ENCODE assay signal across 11 cellular contexts in the genomic region with DNA sequence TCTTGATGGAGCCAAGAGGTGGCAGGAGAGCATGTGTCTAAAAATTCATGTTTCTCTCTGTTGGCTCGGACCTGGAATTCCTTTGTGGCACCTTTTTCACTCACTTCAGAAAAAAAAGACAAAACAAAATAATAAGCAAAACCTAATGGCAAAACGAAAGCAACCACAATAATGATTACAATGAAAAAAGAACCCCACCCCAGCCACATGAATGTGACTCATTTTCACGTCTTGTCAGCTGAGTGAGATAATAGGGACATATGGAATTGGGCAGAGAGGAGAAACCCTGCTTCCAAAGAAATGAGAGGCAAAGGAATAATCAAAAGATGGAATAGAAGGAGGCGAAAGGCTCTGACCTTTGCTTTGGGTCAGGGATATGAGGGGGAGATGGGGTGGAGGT.
DNase-seq lines count a peak whose midpoint lies in the region; ATAC-seq, FAIRE-seq and TF ChIP-seq lines count a peak whose summit lies in the region.
"Had no signal": no experiment of that assay in that cellular context is flagged by ENCODE, and none has a peak within 500 bp of the region (broad histone marks: within the 10 kb centered on the region; RNA-seq: fewer than 3 reads in every experiment).

No MANE protein-coding gene starts in this region.

- H3K4me1 ChIP-seq in mammary epithelial cell (ENCODE audit: insufficient read depth, low read length) (peaks cover 12% of the 10 kb centered on the region), breast epithelium (no peaks in the 10 kb centered on the region), H1 (replicated peaks in 1 of 4; ENCODE audit: control insufficient read depth in 3 of 4, insufficient read depth in 4 of 4, low read length in 3 of 4) (no peaks in the 10 kb centered on the region; a peak in 2 of 7 replicates), osteoblast (ENCODE audit: insufficient read depth, low read length) (no peaks in the 10 kb centered on the region)
- H3K4me1 ChIP-seq in CD8-positive, alpha-beta T cell (ENCODE audit: insufficient read depth, low read length) = no peaks in the 10 kb centered on the region

- TF ChIP-seq RAD21 in H1 (IDR thresholded peaks at IDR 0.05 in 1 of 2, conservative IDR thresholded peaks at IDR 0.05 in 1 of 2; ENCODE audit: low read depth in 2 of 2, low read length in 2 of 2) = no peak

- no peak overlapping the region for H2BK15ac ChIP-seq in H1 (ENCODE audit: low read length)

- DNase-seq in mammary epithelial cell (peak; percentile 41), breast epithelium (ENCODE audit: low spot score in 2 of 2) (no peak), LHCN-M2 (ENCODE audit: low read depth) (peak; percentile 32), H1 (ENCODE audit: low read depth in 1 of 2, low spot score in 2 of 2) (no peak), osteoblast (ENCODE audit: insufficient read length, low spot score, missing footprints) (no peak), HK-2 (ENCODE audit: unreplicated experiment) (no peak)
- no peak for DNase-seq in CD8-positive, alpha-beta T cell
- DNase-seq: T-helper 17 cell had no signal

- no peaks in the 10 kb centered on the region for H3K9me3 Mint-ChIP-seq in CD8-positive, alpha-beta T cell
- H3K9me3 Mint-ChIP-seq: CD14-positive monocyte had no signal

- TF ChIP-seq CTCF in mammary epithelial cell (conservative IDR thresholded peaks at IDR 0.05 in 1 of 2, IDR thresholded peaks at IDR 0.05 in 1 of 2; ENCODE audit: extremely low read depth in 1 of 2, insufficient read depth in 1 of 2, low read depth in 1 of 2, low read length in 2 of 2) = no peak
- TF ChIP-seq CTCF in breast epithelium (IDR thresholded peaks at IDR 0.05) = no peak
- TF ChIP-seq CTCF in H1 (IDR thresholded peaks at IDR 0.05; ENCODE audit: control extremely low read depth in 1 of 3, insufficient read depth in 1 of 3, low read depth in 1 of 3, low read length in 3 of 3) = no peak
- TF ChIP-seq CTCF in osteoblast (IDR thresholded peaks at IDR 0.05; ENCODE audit: extremely low read depth, low read depth, low read length) = no peak
- no peak for TF ChIP-seq CTCF in CD8-positive, alpha-beta T cell (IDR thresholded peaks at IDR 0.05)

- POLR2A ChIA-PET in H1 (lab: Charles Lee; ENCODE audit: partially characterized antibody) = no interaction called here
- POLR2A ChIA-PET in CD8-positive, alpha-beta T cell (lab: Charles Lee) = no interaction called here

- no peak overlapping the region for H3K18ac ChIP-seq in H1 (ENCODE audit: extremely low read depth, low read length)

- H3K23me2 ChIP-seq in H1 (ENCODE audit: low read depth, low read length) = no peaks in the 10 kb centered on the region

- H2AFZ ChIP-seq in mammary epithelial cell (ENCODE audit: low read depth, low read length) (peak overlapping the region; percentile 78), H1 (ENCODE audit: low read length) (0 out of 2 replicates have a peak overlapping the region, but pooled peaks have one; percentile 93), osteoblast (ENCODE audit: low read length) (no peak overlapping the region)

- no peak overlapping the region for H3K14ac ChIP-seq in H1 (ENCODE audit: insufficient read length)

- no peak for ATAC-seq in CD8-positive, alpha-beta T cell
- no peak for ATAC-seq in HG03442 (IDR thresholded peaks at IDR 0.05; ENCODE audit: unreplicated experiment)
- ATAC-seq: T-helper 17 cell had no signal

- no peak overlapping the region for H4K5ac ChIP-seq in H1 (ENCODE audit: insufficient read length, low read depth, low read length)

- H3K4me3 ChIP-seq in mammary epithelial cell (replicated peaks in 1 of 3; ENCODE audit: insufficient read depth in 1 of 3, low read depth in 2 of 3, low read length in 3 of 3) (no peak overlapping the region), breast epithelium (no peak overlapping the region), H1 (ENCODE audit: extremely low read depth in 1 of 4, insufficient read depth in 2 of 4, low read depth in 3 of 4, low read length in 4 of 4) (no peak overlapping the region), osteoblast (ENCODE audit: insufficient read depth, low read length) (no peak overlapping the region)
- no peak overlapping the region for H3K4me3 ChIP-seq in CD8-positive, alpha-beta T cell (ENCODE audit: low read depth, low read length)

- H3K27ac ChIP-seq in mammary epithelial cell (ENCODE audit: insufficient read depth, low read depth, low read length) = no peak overlapping the region
- H3K27ac ChIP-seq in breast epithelium = no peak overlapping the region
- no peak overlapping the region for H3K27ac ChIP-seq in H1 (ENCODE audit: low read depth, low read length)
- H3K27ac ChIP-seq in osteoblast (ENCODE audit: low read depth, low read length) = no peak overlapping the region
- H3K27ac ChIP-seq in CD8-positive, alpha-beta T cell (ENCODE audit: low read depth, low read length) = no peak overlapping the region
- H3K27ac ChIP-seq: 22Rv1 had no signal

- 0 out of 2 replicates have a peak overlapping the region, but pooled peaks have one; percentile 90 for H2BK12ac ChIP-seq in H1 (ENCODE audit: low read depth, low read length)

- intact Hi-C loops in mammary epithelial cell (cut with micrococcal nuclease) (loop anchor here (1.0 to 5.0 kb wide), 2 partner anchors 212 to 522 kb away; no protein-coding TSS in a partner anchor), breast epithelium (cut with DNase I; ENCODE audit: low total_unique reads) (no loop called here)
- intact Hi-C loops in CD8-positive, alpha-beta T cell (cut with DNase I, micrococcal nuclease) = no loop called here

- no peaks in the 10 kb centered on the region for H3K36me3 ChIP-seq in mammary epithelial cell (ENCODE audit: insufficient read depth, low read length)
- no peaks in the 10 kb centered on the region for H3K36me3 ChIP-seq in breast epithelium
- H3K36me3 ChIP-seq in H1 (ENCODE audit: control insufficient read depth in 2 of 4, insufficient read depth in 4 of 4, low read length in 3 of 4) = no peaks in the 10 kb centered on the region
- H3K36me3 ChIP-seq in osteoblast (ENCODE audit: insufficient read depth, low read length) = no peaks in the 10 kb centered on the region
- H3K36me3 ChIP-seq in CD8-positive, alpha-beta T cell (ENCODE audit: insufficient read depth, low read length) = no peaks in the 10 kb centered on the region

- BruUV-seq in mammary epithelial cell (replicated peaks; lab: Mats Ljungman, UMichigan) = no TSS peak

- H4K8ac ChIP-seq in H1 (ENCODE audit: extremely low read depth, insufficient read depth, low read length) = no peak overlapping the region

- no peak for TF ChIP-seq EP300 in H1 (IDR thresholded peaks at IDR 0.05; ENCODE audit: borderline replicate concordance in 1 of 2, low read depth in 2 of 2, low read length in 2 of 2)

- no peak overlapping the region for H3K4me3 Mint-ChIP-seq in CD8-positive, alpha-beta T cell
- H3K4me3 Mint-ChIP-seq: CD14-positive monocyte, T-helper 17 cell had no signal

- no peaks in the 10 kb centered on the region for H3K4me1 Mint-ChIP-seq in CD8-positive, alpha-beta T cell (ENCODE audit: low read depth)
- H3K4me1 Mint-ChIP-seq: CD14-positive monocyte had no signal

- no peaks in the 10 kb centered on the region for H3K36me3 Mint-ChIP-seq in CD8-positive, alpha-beta T cell
- H3K36me3 Mint-ChIP-seq: CD14-positive monocyte had no signal

- H4K20me1 ChIP-seq in mammary epithelial cell (ENCODE audit: insufficient read depth, low read length) (no peaks in the 10 kb centered on the region), H1 (replicated peaks in 1 of 2; ENCODE audit: control insufficient read depth in 1 of 2, insufficient read depth in 2 of 2, low read length in 2 of 2) (no peaks in the 10 kb centered on the region), osteoblast (ENCODE audit: insufficient read depth, low read length) (no peaks in the 10 kb centered on the region)

- no peak overlapping the region for H3K27ac Mint-ChIP-seq in CD8-positive, alpha-beta T cell
- H3K27ac Mint-ChIP-seq: CD14-positive monocyte, T-helper 17 cell had no signal

- H3K9ac ChIP-seq in mammary epithelial cell (ENCODE audit: insufficient read depth, low read length) = no peak overlapping the region
- H3K9ac ChIP-seq in H1 (replicated peaks in 1 of 4; ENCODE audit: extremely low read depth in 1 of 4, low read depth in 3 of 4, low read length in 3 of 4) = no peak overlapping the region

- in situ Hi-C loops in mammary epithelial cell (cut with MboI; ENCODE audit: low sequenced_read_pairs in 2 of 2) = no loop called here

- no peak overlapping the region for H3K4ac ChIP-seq in H1 (replicated peaks; ENCODE audit: insufficient read length, low read depth, low read length)

- peaks cover 13% of the 10 kb centered on the region for H3K27me3 Mint-ChIP-seq in CD8-positive, alpha-beta T cell (ENCODE audit: low read depth)

- FAIRE-seq in H1 (lab: Jason Lieb, UNC) = no peak

- no peak overlapping the region for H2AK5ac ChIP-seq in H1 (ENCODE audit: low read depth, low read length)

- no peak overlapping the region for H4K91ac ChIP-seq in H1 (replicated peaks; ENCODE audit: insufficient read length, low read length)

- 62% methylated on average over 4 of the region's 4 CpGs for WGBS in mammary epithelial cell (ENCODE audit: low coverage, missing lambda C conversion rate)
- whole genome bisulfite sequencing in H1 (ENCODE audit: extremely low coverage in 1 of 2, insufficient coverage in 1 of 2, insufficient read length in 1 of 2, insufficient replicate concordance in 2 of 2, low coverage in 1 of 2, low lambda C conversion rate in 2 of 2, missing lambda C conversion rate in 1 of 2), 2 experiments = 91% methylated on average over 4 of the region's 4 CpGs; no CpG with 5 or more reads in 1 of the 2 experiments

- H3K4me2 ChIP-seq in mammary epithelial cell (ENCODE audit: insufficient read depth, low read depth, low read length) (no peak overlapping the region), H1 (ENCODE audit: insufficient read depth in 1 of 2, low read depth in 2 of 2, low read length in 2 of 2) (no peak overlapping the region), osteoblast (ENCODE audit: insufficient read depth, low read length) (no peak overlapping the region)

- TF ChIP-seq POLR2A in breast epithelium (IDR thresholded peaks at IDR 0.05) (no peak), H1 (IDR thresholded peaks at IDR 0.05; ENCODE audit: control extremely low read depth in 1 of 2, low read depth in 2 of 2, low read length in 2 of 2) (no peak)

- no peak overlapping the region for H3K23ac ChIP-seq in H1 (ENCODE audit: insufficient read length)

- dilution Hi-C loops in mammary epithelial cell (cut with HindIII; ENCODE audit: low sequenced_read_pairs) = loop anchor here (25.0 kb wide), 1 partner anchor 458 kb away; no protein-coding TSS in a partner anchor

- no peaks in the 10 kb centered on the region for H3K79me2 ChIP-seq in mammary epithelial cell (ENCODE audit: insufficient read depth, low read length)
- no peaks in the 10 kb centered on the region for H3K79me2 ChIP-seq in H1 (ENCODE audit: control insufficient read depth in 1 of 2, insufficient read depth in 2 of 2, low read length in 2 of 2)
- no peaks in the 10 kb centered on the region for H3K79me2 ChIP-seq in osteoblast (ENCODE audit: insufficient read depth, low read length)

- CTCF ChIA-PET in mammary epithelial cell (lab: Charles Lee; ENCODE audit: low non-redundant PET) (no interaction called here), H1 (lab: Charles Lee; ENCODE audit: partially characterized antibody) (interaction anchor here (0.7 to 8.1 kb wide), 16 partner anchors 8 to 315 kb away, joined by 3 to 80 read pairs (median 4); no protein-coding TSS in a partner anchor)
- CTCF ChIA-PET in CD8-positive, alpha-beta T cell (lab: Charles Lee) = interaction anchor here (1.2 to 2.1 kb wide), 2 partner anchors 17 to 31 kb away, joined by 3 to 5 read pairs; no protein-coding TSS in a partner anchor

- no peak overlapping the region for H3K56ac ChIP-seq in H1 (replicated peaks; ENCODE audit: insufficient read length, low read depth, low read length)

- no peak overlapping the region for H2BK20ac ChIP-seq in H1 (ENCODE audit: low read length)

- H2BK120ac ChIP-seq in H1 (replicated peaks; ENCODE audit: low read depth, low read length) = no peak overlapping the region

- no peaks in the 10 kb centered on the region for H3K79me1 ChIP-seq in H1 (ENCODE audit: low read depth, low read length)

- H3K27me3 ChIP-seq in mammary epithelial cell (ENCODE audit: insufficient read depth, low read length) (no peaks in the 10 kb centered on the region), breast epithelium (peaks cover 0 to 7% of the 10 kb centered on the region in 2 donors), H1 (replicated peaks in 1 of 4; ENCODE audit: control insufficient read depth in 3 of 4, extremely low read depth in 1 of 4, insufficient read depth in 3 of 4, low read length in 3 of 4) (peaks cover 0 to 2% (median under 1%) of the 10 kb centered on the region in 4 experiments; a peak in 2 of 7 replicates), osteoblast (ENCODE audit: insufficient read depth, low read length) (peaks cover 4% of the 10 kb centered on the region)
- no peaks in the 10 kb centered on the region for H3K27me3 ChIP-seq in CD8-positive, alpha-beta T cell (ENCODE audit: insufficient read depth, low read length)

- H3K9me3 ChIP-seq in mammary epithelial cell (replicated peaks; ENCODE audit: insufficient read depth, low read length) (no peaks in the 10 kb centered on the region), breast epithelium (no peaks in the 10 kb centered on the region), H1 (ENCODE audit: insufficient read depth in 2 of 2, low read depth in 1 of 2, low read length in 1 of 2) (no peaks in the 10 kb centered on the region), osteoblast (ENCODE audit: low read depth, low read length) (no peaks in the 10 kb centered on the region)
- H3K9me3 ChIP-seq in CD8-positive, alpha-beta T cell (ENCODE audit: low read length) = no peaks in the 10 kb centered on the region

- no peak overlapping the region for H2BK5ac ChIP-seq in H1 (ENCODE audit: low read depth, low read length)

Comparison
In these comparisons a context has a peak if more than half of its experiments do, and no peak if none do; other contexts are left out.
1. DNase-seq: peak in mammary epithelial cell (single experiment) and LHCN-M2 (single experiment); none in breast epithelium (0 of 2), H1 (0 of 2), osteoblast (single experiment), CD8-positive, alpha-beta T cell (0 of 7) and HK-2 (single experiment).